19 cellular contexts compared by ENCODE assay signal in genomic region chr10:121043124-121043849, GRCh38.
DNase-seq lines count a peak whose midpoint lies in the region; ATAC-seq, FAIRE-seq and TF ChIP-seq lines count a peak whose summit lies in the region.
"Had no signal": no experiment of that assay in that cellular context is flagged by ENCODE, and none has a peak within 500 bp of the region (broad histone marks: within the 10 kb centered on the region; RNA-seq: fewer than 3 reads in every experiment).

No MANE protein-coding gene starts in this region.

- peak overlapping the region; percentile 52 to 63 (median 60) for H3K27ac Mint-ChIP-seq in nephron
- H3K27ac Mint-ChIP-seq: activated naive CD8-positive, alpha-beta T cell treated with anti-CD3 and anti-CD28 coated beads, Interleukin-2, amount 10 ng/mL, durations not matched to agents 7 days and 5 days; stimulated activated memory B cell treated with anti-CD40 and anti-IgM and Interleukin-4, amounts not matched to agents 10 μg/mL and 1 μg/mL and 100 μg/mL, for 72 hours had no signal

- H3K4me3 Mint-ChIP-seq in nephron: no peak overlapping the region
- H3K4me3 Mint-ChIP-seq: activated naive CD8-positive, alpha-beta T cell treated with anti-CD3 and anti-CD28 coated beads, Interleukin-2, amount 10 ng/mL, durations not matched to agents 7 days and 5 days; stimulated activated memory B cell treated with anti-CD40 and anti-IgM and Interleukin-4, amounts not matched to agents 10 μg/mL and 1 μg/mL and 100 μg/mL, for 72 hours had no signal

- H3K4me3 ChIP-seq in HepG2 (replicated peaks in 1 of 3; ENCODE audit: insufficient read depth in 1 of 3, low read depth in 2 of 3, low read length in 3 of 3): peak overlapping the region; percentile 11 to 59 (median 45); a peak in 5 of 6 replicates
- no peak overlapping the region for H3K4me3 ChIP-seq in right lobe of liver
- H3K4me3 ChIP-seq in body of pancreas: no peak overlapping the region
- H3K4me3 ChIP-seq in colonic mucosa: no peak overlapping the region
- H3K4me3 ChIP-seq: BLaER1 treated with 17β-estradiol and CSF1 and Interleukin-3, amounts not matched to agents 10 nM and 100 nM; K562 had no signal

- CTCF ChIA-PET in HepG2 (lab: Yijun Ruan, JAX; ENCODE audit: low intra/inter-chr PET ratio, low total read pairs): no interaction called here

- peak in 1 of 2 experiments; percentile 65; a peak in 2 of 4 replicates for TF ChIP-seq POLR2A in HepG2 (IDR thresholded peaks at IDR 0.05; ENCODE audit: insufficient read depth in 1 of 2, low read depth in 2 of 2, low read length in 2 of 2)
- TF ChIP-seq POLR2A in right lobe of liver (IDR thresholded peaks at IDR 0.05): no peak
- no peak for TF ChIP-seq POLR2A in body of pancreas (IDR thresholded peaks at IDR 0.05)

- H3K4me1 Mint-ChIP-seq in nephron: peaks cover 12% of the 10 kb centered on the region
- H3K4me1 Mint-ChIP-seq: activated naive CD8-positive, alpha-beta T cell treated with anti-CD3 and anti-CD28 coated beads, Interleukin-2, amount 10 ng/mL, durations not matched to agents 7 days and 5 days; stimulated activated memory B cell treated with anti-CD40 and anti-IgM and Interleukin-4, amounts not matched to agents 10 μg/mL and 1 μg/mL and 100 μg/mL, for 72 hours had no signal

- H3K9me3 ChIP-seq in HepG2 (ENCODE audit: low read length): no peaks in the 10 kb centered on the region
- H3K9me3 ChIP-seq in right lobe of liver: no peaks in the 10 kb centered on the region
- H3K9me3 ChIP-seq in body of pancreas: no peaks in the 10 kb centered on the region
- no peaks in the 10 kb centered on the region for H3K9me3 ChIP-seq in colonic mucosa
- H3K9me3 ChIP-seq: testis had no signal

- H3K4me2 ChIP-seq in HepG2 (ENCODE audit: low read depth, low read length): peak overlapping the region; percentile 79

- intact Hi-C loops in HepG2 (cut with micrococcal nuclease; ENCODE audit: unreplicated experiment): loop anchor here (1.0 kb wide), 1 partner anchor 21 kb away; no protein-coding TSS in a partner anchor
- intact Hi-C loops in right lobe of liver (cut with DNase I): no loop called here
- intact Hi-C loops in body of pancreas (cut with DNase I): no loop called here
- intact Hi-C loops in colonic mucosa (cut with DNase I): no loop called here

- no peak; the same call in 1 of the 2 replicates for TF ChIP-seq RAD21 in HepG2 (CRISPR knock-in tag; IDR thresholded peaks at IDR 0.05)

- peaks cover 38% of the 10 kb centered on the region for H3K4me1 ChIP-seq in HepG2 (ENCODE audit: insufficient read depth, low read length)
- H3K4me1 ChIP-seq in right lobe of liver: no peaks in the 10 kb centered on the region
- no peaks in the 10 kb centered on the region for H3K4me1 ChIP-seq in body of pancreas
- H3K4me1 ChIP-seq in colonic mucosa: no peaks in the 10 kb centered on the region
- H3K4me1 ChIP-seq: testis had no signal

- POLR2A ChIA-PET in HepG2 (lab: Yijun Ruan, JAX): interaction anchor here (0.5 to 1.6 kb wide), 9 partner anchors 11 to 811 kb away, joined by 3 to 12 read pairs (median 4); no protein-coding TSS in a partner anchor

- H3K36me3 ChIP-seq in HepG2 (replicated peaks in 1 of 2; ENCODE audit: control insufficient read depth in 1 of 2, insufficient read depth in 2 of 2, low read length in 2 of 2): no peaks in the 10 kb centered on the region
- H3K36me3 ChIP-seq in right lobe of liver: no peaks in the 10 kb centered on the region
- H3K36me3 ChIP-seq in body of pancreas (replicated peaks in 1 of 2; ENCODE audit: insufficient read depth in 1 of 2, low read depth in 2 of 2): no peaks in the 10 kb centered on the region
- no peaks in the 10 kb centered on the region for H3K36me3 ChIP-seq in colonic mucosa
- H3K36me3 ChIP-seq: BLaER1 treated with 17β-estradiol and CSF1 and Interleukin-3, amounts not matched to agents 10 nM and 100 nM had no signal

- H3K27me3 ChIP-seq in HepG2 (ENCODE audit: control insufficient read depth in 1 of 2, insufficient read depth in 2 of 2, low read length in 2 of 2) (no peaks in the 10 kb centered on the region), right lobe of liver (no peaks in the 10 kb centered on the region), body of pancreas (no peaks in the 10 kb centered on the region), colonic mucosa (no peaks in the 10 kb centered on the region)
- H3K27me3 ChIP-seq: BLaER1 treated with 17β-estradiol and CSF1 and Interleukin-3, amounts not matched to agents 10 nM and 100 nM; testis had no signal

- TSS peak; percentile 90 for BruUV-seq in HepG2 (replicated peaks; lab: Mats Ljungman, UMichigan)

- H3K27me3 Mint-ChIP-seq in nephron (ENCODE audit: low read depth): peaks cover 11% of the 10 kb centered on the region
- H3K27me3 Mint-ChIP-seq: activated naive CD8-positive, alpha-beta T cell treated with anti-CD3 and anti-CD28 coated beads, Interleukin-2, amount 10 ng/mL, durations not matched to agents 7 days and 5 days; stimulated activated memory B cell treated with anti-CD40 and anti-IgM and Interleukin-4, amounts not matched to agents 10 μg/mL and 1 μg/mL and 100 μg/mL, for 72 hours had no signal

- in situ Hi-C loops in HepG2 (cut with HindIII; ENCODE audit: extremely low pct_ligation_motif_present, low pct_unique_long_range_greater_than_20kb): no loop called here

- no peaks in the 10 kb centered on the region for H4K20me1 ChIP-seq in HepG2 (ENCODE audit: insufficient read depth, low read length)
- H4K20me1 ChIP-seq: BLaER1 treated with 17β-estradiol and CSF1 and Interleukin-3, amounts not matched to agents 10 nM and 100 nM had no signal

- H3K9me3 Mint-ChIP-seq in nephron: no peaks in the 10 kb centered on the region
- H3K9me3 Mint-ChIP-seq: activated naive CD8-positive, alpha-beta T cell treated with anti-CD3 and anti-CD28 coated beads, Interleukin-2, amount 10 ng/mL, durations not matched to agents 7 days and 5 days; stimulated activated memory B cell treated with anti-CD40 and anti-IgM and Interleukin-4, amounts not matched to agents 10 μg/mL and 1 μg/mL and 100 μg/mL, for 72 hours had no signal

- TF ChIP-seq CTCF in HepG2 (CRISPR knock-in tag; IDR thresholded peaks at IDR 0.05) (no peak), right lobe of liver (IDR thresholded peaks at IDR 0.05) (no peak), body of pancreas (IDR thresholded peaks at IDR 0.05) (no peak), nephron (IDR thresholded peaks at IDR 0.05; ENCODE audit: unreplicated experiment in 3 of 3) (no peak), colonic mucosa (IDR thresholded peaks at IDR 0.05) (no peak)

- no peaks in the 10 kb centered on the region for H3K36me3 Mint-ChIP-seq in nephron (ENCODE audit: low read depth)
- H3K36me3 Mint-ChIP-seq: activated naive CD8-positive, alpha-beta T cell treated with anti-CD3 and anti-CD28 coated beads, Interleukin-2, amount 10 ng/mL, durations not matched to agents 7 days and 5 days; stimulated activated memory B cell treated with anti-CD40 and anti-IgM and Interleukin-4, amounts not matched to agents 10 μg/mL and 1 μg/mL and 100 μg/mL, for 72 hours had no signal

- WGBS in HepG2 (ENCODE audit: low lambda C conversion rate): 1% methylated on average over 14 of the region's 20 CpGs
- 59% methylated on average over 9 of the region's 20 CpGs for WGBS in right lobe of liver (ENCODE audit: insufficient coverage, low coverage, low lambda C conversion rate, missing lambda C conversion rate)
- WGBS in body of pancreas, 2 donors: 29 to 33% methylated on average over 14 to 20 of the region's 20 CpGs

- no peaks in the 10 kb centered on the region for H3K79me2 ChIP-seq in HepG2 (ENCODE audit: insufficient read depth, low read length)

- TF ChIP-seq EP300 in HepG2 (IDR thresholded peaks at IDR 0.05; ENCODE audit: low read depth in 2 of 2, low read length in 2 of 2) (peak; percentile 76 to 89; a peak in 3 of 4 replicates), HepG2 (CRISPR knock-in tag; IDR thresholded peaks at IDR 0.05; ENCODE audit: borderline replicate concordance) (peak; percentile 74; the same call in 1 of the 2 replicates)

- DNase-seq in HepG2 (ENCODE audit: low spot score) (peak; percentile 98), right lobe of liver (no peak), body of pancreas (peak in 2 of 4 donors; percentile 9 to 20), urothelium cell line (ENCODE audit: low spot score) (peak; percentile 10), mesenteric fat pad (ENCODE audit: low spot score) (no peak), NCI-H1048 (lab: John Stamatoyannopoulos, UW) (no peak), colonic mucosa (no peak)
- DNase-seq: activated naive CD8-positive, alpha-beta T cell treated with anti-CD3 and anti-CD28 coated beads, Interleukin-2, amount 10 ng/mL, durations not matched to agents 7 days and 5 days; left colon; NCI-H1930; NCI-H446 treated with DMSO at 0.1 percent for 48 hours; SW 1271; testis had no signal

- peak overlapping the region; percentile 57 for H2AFZ ChIP-seq in HepG2 (ENCODE audit: low read length)

- H3K27ac ChIP-seq in HepG2 (ENCODE audit: extremely low read length, insufficient read depth, low read length): peak overlapping the region; percentile 90
- no peak overlapping the region for H3K27ac ChIP-seq in right lobe of liver
- H3K27ac ChIP-seq in body of pancreas: peak overlapping the region in 3 of 4 donors; percentile 8 to 59 (median 10)
- H3K27ac ChIP-seq in colonic mucosa: no peak overlapping the region
- H3K27ac ChIP-seq: RWPE1, testis had no signal

- ATAC-seq in HepG2 (peak; percentile 98), right lobe of liver (no peak), body of pancreas (peak; percentile 77)
- ATAC-seq: K562; left colon; stimulated activated memory B cell treated with anti-CD40 and anti-IgM and Interleukin-4, amounts not matched to agents 10 μg/mL and 1 μg/mL and 100 μg/mL, for 72 hours had no signal

- FAIRE-seq in HepG2 (lab: Jason Lieb, UNC) (peak; percentile 93), urothelium cell line (lab: Jason Lieb, UNC) (no peak)
- FAIRE-seq: colon, K562 had no signal

- H3K9ac ChIP-seq in HepG2 (ENCODE audit: insufficient read depth, low read depth, low read length): peak overlapping the region; percentile 69
- H3K9ac ChIP-seq in colonic mucosa (ENCODE audit: low read depth in 2 of 2, low read length in 2 of 2): no peak overlapping the region

TF ChIP-seq in HepG2, 621 proteins besides CTCF, POLR2A, EP300 and RAD21 (continues in another document):
- TF ChIP-seq FLYWCH1 (CRISPR knock-in tag; IDR thresholded peaks at IDR 0.05): no peak
- 0 out of 2 replicates have a peak, but pooled peaks have one; percentile 54 for TF ChIP-seq MTA1 (CRISPR knock-in tag; IDR thresholded peaks at IDR 0.05; ENCODE audit: borderline replicate concordance)
- TF ChIP-seq FIP1L1 (IDR thresholded peaks at IDR 0.05; ENCODE audit: borderline replicate concordance, insufficient read depth, low read depth, low read length): 0 out of 2 replicates have a peak, but pooled peaks have one; percentile 27

Comparison
In these comparisons a context has a peak if more than half of its experiments do, and no peak if none do; other contexts are left out.
1. ATAC-seq: peak in HepG2 (single experiment) and body of pancreas (single experiment); none in right lobe of liver (0 of 4).
2. DNase-seq: peak in HepG2 (single experiment) and urothelium cell line (single experiment); none in right lobe of liver (0 of 3), mesenteric fat pad (single experiment), NCI-H1048 (single experiment) and colonic mucosa (single experiment).
3. H3K27ac ChIP-seq: peak in HepG2 (single experiment) and body of pancreas (3 of 4); none in right lobe of liver (0 of 3) and colonic mucosa (single experiment).
4. H3K4me3 ChIP-seq: peak in HepG2 (3 of 3); none in right lobe of liver (0 of 3), body of pancreas (0 of 2) and colonic mucosa (single experiment).